21 cellular contexts compared by ENCODE assay signal in the genomic region with DNA sequence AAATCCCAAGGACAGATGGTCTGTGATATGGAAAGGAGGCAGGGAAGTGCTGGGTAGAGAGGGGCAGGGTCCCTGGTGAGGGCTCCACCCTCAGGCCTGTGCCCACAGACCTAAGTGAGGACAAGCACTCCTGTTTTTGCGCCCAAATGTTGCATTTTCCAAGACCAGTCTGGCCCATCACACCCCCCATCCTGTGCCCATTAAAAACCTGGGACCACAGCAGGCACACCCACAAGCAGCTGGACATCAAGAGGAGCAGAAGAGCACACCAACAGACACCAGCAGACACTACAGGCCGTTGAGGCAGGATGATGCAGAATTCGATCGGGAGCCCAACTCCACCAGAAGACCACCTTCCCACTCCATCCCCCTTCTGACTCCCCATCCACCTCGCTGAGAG.
"Had no signal": no experiment of that assay in that cellular context is flagged by ENCODE, and none has a peak within 500 bp of the region (broad histone marks: within the 10 kb centered on the region; RNA-seq: fewer than 3 reads in every experiment).

No MANE protein-coding gene starts in this region.

- H3K4me1 ChIP-seq: colonic mucosa, esophagus squamous epithelium, gastrocnemius medialis, heart right ventricle, left lung, lower lobe of right lung had no signal

- H3K4me1 Mint-ChIP-seq: mesothelial cell of epicardium had no signal

- ATAC-seq: gastrocnemius medialis, heart right ventricle, left cardiac atrium, left lung, left ventricle myocardium superior, lower lobe of right lung, mucosa of descending colon had no signal

- H3K4me3 Mint-ChIP-seq: mesothelial cell of epicardium, naive B cell had no signal

- DNase-seq: colonic mucosa; dermis blood vessel endothelial cell; dorsolateral prefrontal cortex; effector CD4-positive, alpha-beta T cell; effector memory CD4-positive, alpha-beta T cell; esophagus squamous epithelium; foreskin fibroblast; foreskin melanocyte; gastrocnemius medialis; glutamatergic neuron; head of caudate nucleus; heart right ventricle; hippocampal formation; left cardiac atrium; left lung; left ventricle myocardium superior; lower lobe of right lung; mesenchymal stem cell; mucosa of descending colon; naive B cell had no signal

- H3K27me3 ChIP-seq: colonic mucosa had no signal

- H3K4me3 ChIP-seq: colonic mucosa, dorsolateral prefrontal cortex, esophagus squamous epithelium, gastrocnemius medialis, heart right ventricle, left lung, lower lobe of right lung, mucosa of descending colon had no signal

- H3K9me3 Mint-ChIP-seq: mesothelial cell of epicardium, naive B cell had no signal

- H3K27ac Mint-ChIP-seq: mesothelial cell of epicardium had no signal

- H3K36me3 ChIP-seq: colonic mucosa, esophagus squamous epithelium, gastrocnemius medialis, heart right ventricle, left lung, lower lobe of right lung had no signal

- H3K9me3 ChIP-seq: colonic mucosa, gastrocnemius medialis, mucosa of descending colon had no signal

- H3K27ac ChIP-seq: colonic mucosa, dorsolateral prefrontal cortex, esophagus squamous epithelium, gastrocnemius medialis, heart right ventricle, left lung, lower lobe of right lung had no signal

- H3K36me3 Mint-ChIP-seq: mesothelial cell of epicardium, naive B cell had no signal
